ENCODE assay signal across 8 cellular contexts in the genomic region with DNA sequence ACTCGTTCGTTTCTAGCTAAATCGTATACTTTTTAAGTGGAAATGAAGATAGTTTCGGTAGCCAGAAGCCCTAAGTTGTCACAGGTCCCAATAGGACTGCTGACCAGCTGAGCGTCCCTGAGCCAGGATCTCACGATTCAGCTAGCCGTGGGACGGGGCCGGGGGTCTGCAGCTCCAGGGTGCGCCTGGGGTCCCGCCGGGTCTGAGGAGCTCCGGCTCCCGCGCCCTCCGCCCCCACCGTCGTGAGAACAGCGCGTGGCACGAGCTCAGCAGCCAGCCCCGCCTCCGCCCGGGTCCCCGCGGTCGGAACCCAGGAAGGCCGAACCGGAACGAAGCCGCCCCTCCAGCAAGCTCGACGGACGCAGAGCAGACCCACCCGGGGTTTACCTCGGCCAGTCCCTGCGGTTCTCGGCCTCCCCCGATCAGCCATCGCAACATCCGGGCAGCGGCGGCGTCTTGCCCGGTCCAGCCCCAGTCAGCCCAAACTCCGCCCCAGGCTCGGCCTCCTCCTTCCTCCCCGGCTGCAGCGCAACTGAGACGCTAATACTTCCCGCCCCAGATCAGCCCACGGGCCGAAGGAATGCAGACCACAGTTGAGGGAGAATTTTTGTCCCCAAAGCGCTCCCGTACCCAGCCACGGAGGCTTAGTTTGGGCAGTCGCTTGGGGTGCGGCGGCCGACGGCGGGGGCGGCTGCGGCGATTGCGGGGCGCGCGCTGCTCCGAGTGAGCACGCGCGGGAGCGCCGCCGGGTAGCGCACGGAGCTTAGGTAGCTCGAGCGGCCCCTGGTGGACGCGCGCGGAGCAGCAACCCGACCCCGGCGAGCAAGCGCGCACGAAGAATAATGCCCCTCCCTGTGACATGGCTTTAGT. TPM values are rescaled to one million over a fixed set of nuclear protein-coding genes. Genes with fewer than 3 reads are reported as not detected.
DNase-seq lines count a peak whose midpoint lies in the region; ATAC-seq and TF ChIP-seq lines count a peak whose summit lies in the region.

A gene with protein sequence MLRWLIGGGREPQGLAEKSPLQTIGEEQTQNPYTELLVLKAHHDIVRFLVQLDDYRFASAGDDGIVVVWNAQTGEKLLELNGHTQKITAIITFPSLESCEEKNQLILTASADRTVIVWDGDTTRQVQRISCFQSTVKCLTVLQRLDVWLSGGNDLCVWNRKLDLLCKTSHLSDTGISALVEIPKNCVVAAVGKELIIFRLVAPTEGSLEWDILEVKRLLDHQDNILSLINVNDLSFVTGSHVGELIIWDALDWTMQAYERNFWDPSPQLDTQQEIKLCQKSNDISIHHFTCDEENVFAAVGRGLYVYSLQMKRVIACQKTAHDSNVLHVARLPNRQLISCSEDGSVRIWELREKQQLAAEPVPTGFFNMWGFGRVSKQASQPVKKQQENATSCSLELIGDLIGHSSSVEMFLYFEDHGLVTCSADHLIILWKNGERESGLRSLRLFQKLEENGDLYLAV (minus strand): TSS at position 534 of the 870 bp plus-strand sequence. CDS start 96 bp downstream, at position 438.

- peaks cover 3% of the 10 kb centered on the region for H3F3A ChIP-seq in smooth muscle cell (ENCODE audit: low read depth)

- peak within 1 kb of the TSS; percentile 98 for H2AFZ ChIP-seq in mammary epithelial cell (ENCODE audit: low read depth, low read length)
- peak within 1 kb of the TSS; percentile 88 for H2AFZ ChIP-seq in smooth muscle cell (ENCODE audit: low read depth)

- BruUV-seq in mammary epithelial cell (replicated peaks; lab: Mats Ljungman, UMichigan) = no TSS peak

- H3K9ac ChIP-seq in mammary epithelial cell (ENCODE audit: insufficient read depth, low read length) (peak within 1 kb of the TSS; percentile 99), smooth muscle cell (ENCODE audit: low read depth) (peak within 1 kb of the TSS; percentile 81)

- peaks cover 7% of the 10 kb centered on the region; the same call in 1 of the 2 replicates for H3K36me3 ChIP-seq in WERI-Rb-1
- H3K36me3 ChIP-seq in mammary epithelial cell (ENCODE audit: insufficient read depth, low read length) = no peaks in the 10 kb centered on the region
- H3K36me3 ChIP-seq in smooth muscle cell (ENCODE audit: low read depth) = no peaks in the 10 kb centered on the region

- peaks cover 21% of the 10 kb centered on the region for H3K4me1 ChIP-seq in mammary epithelial cell (ENCODE audit: insufficient read depth, low read length)
- H3K4me1 ChIP-seq in smooth muscle cell (ENCODE audit: low read depth) = peaks cover 8% of the 10 kb centered on the region

- H3K27me3 ChIP-seq in WERI-Rb-1 (ENCODE audit: insufficient read depth, low read depth, severe bottlenecking) = no peaks in the 10 kb centered on the region
- no peaks in the 10 kb centered on the region for H3K27me3 ChIP-seq in mammary epithelial cell (ENCODE audit: insufficient read depth, low read length)
- H3K27me3 ChIP-seq in smooth muscle cell (ENCODE audit: low read depth) = peaks cover 8% of the 10 kb centered on the region

- H4K20me1 ChIP-seq in mammary epithelial cell (ENCODE audit: insufficient read depth, low read length) (no peaks in the 10 kb centered on the region), smooth muscle cell (ENCODE audit: low read depth) (peaks cover 16% of the 10 kb centered on the region)

- ATAC-seq in GM18870 (IDR thresholded peaks at IDR 0.05; ENCODE audit: unreplicated experiment) (peak; percentile 86), HG03135 (IDR thresholded peaks at IDR 0.05; ENCODE audit: unreplicated experiment) (peak; percentile 84)

- peak within 1 kb of the TSS; percentile 92 for H3K27ac ChIP-seq in WERI-Rb-1
- H3K27ac ChIP-seq in mammary epithelial cell (ENCODE audit: insufficient read depth, low read depth, low read length) = peak within 1 kb of the TSS; percentile 99
- peak within 1 kb of the TSS; percentile 83 for H3K27ac ChIP-seq in smooth muscle cell (ENCODE audit: low read depth)

- intact Hi-C loops in mammary epithelial cell (cut with micrococcal nuclease) = loop anchor here (1.0 to 5.0 kb wide), 5 partner anchors 65 to 625 kb away; partner anchors contain the start of gene ZBED3

- CTCF ChIA-PET in mammary epithelial cell (lab: Charles Lee; ENCODE audit: low non-redundant PET) = interaction anchor here (0.5 to 0.7 kb wide), 4 partner anchors 264 to 477 kb away, joined by 3 to 6 read pairs (median 4); no protein-coding TSS in a partner anchor

- 2% methylated on average over 21 of the region's 90 CpGs for WGBS in mammary epithelial cell (ENCODE audit: low coverage, missing lambda C conversion rate)
- under 1% methylated on average over 74 of the region's 90 CpGs for WGBS in smooth muscle cell (ENCODE audit: low lambda C conversion rate)

- in situ Hi-C loops in mammary epithelial cell (cut with MboI; ENCODE audit: low sequenced_read_pairs in 2 of 2) = no loop called here

- H3K4me2 ChIP-seq in mammary epithelial cell (ENCODE audit: insufficient read depth, low read depth, low read length) (peak within 1 kb of the TSS; percentile 79), smooth muscle cell (peak within 1 kb of the TSS; percentile 90)

- dilution Hi-C loops in mammary epithelial cell (cut with HindIII; ENCODE audit: low sequenced_read_pairs) = no loop called here

- peak; percentile 95 for DNase-seq in AG08395 (ENCODE audit: low spot score)
- peak; percentile 92 for DNase-seq in NCI-H2227 (lab: John Stamatoyannopoulos, UW; ENCODE audit: unreplicated experiment)
- peak; percentile 92 for DNase-seq in WERI-Rb-1
- DNase-seq in mammary epithelial cell = peak; percentile 95
- peak; percentile 94 for DNase-seq in iPS-NIHi11 (ENCODE audit: low spot score)
- DNase-seq in smooth muscle cell (lab: John Stamatoyannopoulos, UW; ENCODE audit: unreplicated experiment) = peak; percentile 97

- peak; percentile 93 for TF ChIP-seq CTCF in WERI-Rb-1 (IDR thresholded peaks at IDR 0.05; ENCODE audit: low read depth, low read length)
- peak; percentile 76 to 84 for TF ChIP-seq CTCF in mammary epithelial cell (conservative IDR thresholded peaks at IDR 0.05 in 1 of 2, IDR thresholded peaks at IDR 0.05 in 1 of 2; ENCODE audit: extremely low read depth in 1 of 2, insufficient read depth in 1 of 2, low read depth in 1 of 2, low read length in 2 of 2)
- TF ChIP-seq CTCF in smooth muscle cell (IDR thresholded peaks at IDR 0.05; ENCODE audit: borderline replicate concordance, insufficient read depth, poor library complexity, severe bottlenecking) = peak; percentile 85

- H3K9me3 ChIP-seq in WERI-Rb-1 (ENCODE audit: severe bottlenecking) = no peaks in the 10 kb centered on the region
- no peaks in the 10 kb centered on the region for H3K9me3 ChIP-seq in mammary epithelial cell (replicated peaks; ENCODE audit: insufficient read depth, low read length)
- H3K9me3 ChIP-seq in smooth muscle cell (replicated peaks; ENCODE audit: low read depth) = no peaks in the 10 kb centered on the region

- H3K4me3 ChIP-seq in WERI-Rb-1 (ENCODE audit: low read depth, low read length) (peak within 1 kb of the TSS; percentile 85), mammary epithelial cell (replicated peaks in 1 of 3; ENCODE audit: insufficient read depth in 1 of 3, low read depth in 2 of 3, low read length in 3 of 3) (peak within 1 kb of the TSS; percentile 96 to 99 (median 98)), smooth muscle cell (peak within 1 kb of the TSS; percentile 80)

- H3K79me2 ChIP-seq in mammary epithelial cell (ENCODE audit: insufficient read depth, low read length) (peaks cover 41% of the 10 kb centered on the region), smooth muscle cell (ENCODE audit: low read depth) (peaks cover 39% of the 10 kb centered on the region)

RNA-seq across cellular contexts. Expression of the gene that starts here (rescaled TPM):
- total RNA-seq in mammary epithelial cell = 100 to 1,000 TPM in 1 of 2 donors, 10 to 100 TPM in 1; 93.7 to 132 TPM
- polyA plus RNA-seq in mammary epithelial cell = 56.1 TPM
- polyA minus RNA-seq in mammary epithelial cell = 223 TPM
- total RNA-seq in smooth muscle cell = 115 and 148 TPM in 2 replicates
- polyA plus RNA-seq in smooth muscle cell = 74.4 and 75.9 TPM in 2 replicates

Comparison
In these comparisons a context has a peak if more than half of its experiments do, and no peak if none do; other contexts are left out.
1. Peak in every context shown above with its lines: DNase-seq, ATAC-seq, H3K4me3 ChIP-seq and H3K27ac ChIP-seq.